ENCODE assay signal across 26 cellular contexts in genomic region chr1:204282801-204283200, GRCh38.
A peak's percentile ranks its signal among the peaks of the same experiment; 100 is the strongest.
DNase-seq lines count a peak whose midpoint lies in the region; ATAC-seq and TF ChIP-seq lines count a peak whose summit lies in the region.
"Had no signal": no experiment of that assay in that cellular context is flagged by ENCODE, and none has a peak within 500 bp of the region (broad histone marks: within the 10 kb centered on the region; RNA-seq: fewer than 3 reads in every experiment).

No MANE protein-coding gene starts in this region.

- peak overlapping the region; percentile 48 for H3K27ac Mint-ChIP-seq in neural progenitor cell
- no peak overlapping the region for H3K27ac Mint-ChIP-seq in chondrocyte (ENCODE audit: unreplicated experiment)
- H3K27ac Mint-ChIP-seq: activated naive CD8-positive, alpha-beta T cell; B cell; CD8-positive, alpha-beta T cell; progenitor cell of endocrine pancreas; stimulated activated memory B cell treated with anti-CD40 and anti-IgM and Interleukin-4, amounts not matched to agents 10 μg/mL and 1 μg/mL and 100 μg/mL, for 72 hours had no signal

- no peaks in the 10 kb centered on the region for H3K79me2 ChIP-seq in neural progenitor cell (ENCODE audit: low read depth)

- TF ChIP-seq POLR2A in uterus (IDR thresholded peaks at IDR 0.05) = no peak

- H3K27me3 ChIP-seq in heart right ventricle = no peaks in the 10 kb centered on the region
- H3K27me3 ChIP-seq in neural progenitor cell = no peaks in the 10 kb centered on the region
- no peaks in the 10 kb centered on the region for H3K27me3 ChIP-seq in uterus

- H3K27me3 Mint-ChIP-seq in neural progenitor cell (ENCODE audit: insufficient read depth, low read depth) (peaks cover 2% of the 10 kb centered on the region), chondrocyte (ENCODE audit: low read depth) (peaks cover 53% of the 10 kb centered on the region)
- H3K27me3 Mint-ChIP-seq: progenitor cell of endocrine pancreas had no signal

- H3K9ac ChIP-seq in neural progenitor cell = no peak overlapping the region

- 62 to 73% methylated on average over 10 of the region's 10 CpGs for WGBS in heart right ventricle, 2 donors

- H3K9me3 ChIP-seq in heart right ventricle (no peaks in the 10 kb centered on the region), neural progenitor cell (ENCODE audit: low read depth) (no peaks in the 10 kb centered on the region), uterus (no peaks in the 10 kb centered on the region)
- H3K9me3 ChIP-seq: SJSA1 had no signal

- H3K4me3 ChIP-seq in heart right ventricle = no peak overlapping the region
- no peak overlapping the region for H3K4me3 ChIP-seq in neural progenitor cell
- H3K4me3 ChIP-seq in uterus = no peak overlapping the region
- H3K4me3 ChIP-seq: SJSA1 had no signal

- ATAC-seq in heart right ventricle (no peak), left cardiac atrium (no peak), left ventricle myocardium superior (no peak), HG02623 (IDR thresholded peaks at IDR 0.05; ENCODE audit: unreplicated experiment) (no peak)
- ATAC-seq: CD8-positive, alpha-beta T cell; left colon; stimulated activated memory B cell treated with anti-CD40 and anti-IgM and Interleukin-4, amounts not matched to agents 10 μg/mL and 1 μg/mL and 100 μg/mL, for 72 hours had no signal

- no peaks in the 10 kb centered on the region for H3K36me3 ChIP-seq in heart right ventricle
- no peaks in the 10 kb centered on the region for H3K36me3 ChIP-seq in neural progenitor cell
- no peaks in the 10 kb centered on the region for H3K36me3 ChIP-seq in uterus
- H3K36me3 ChIP-seq: SJSA1, WERI-Rb-1 had no signal

- H3K4me3 Mint-ChIP-seq in neural progenitor cell (no peak overlapping the region), chondrocyte (ENCODE audit: unreplicated experiment) (no peak overlapping the region)
- H3K4me3 Mint-ChIP-seq: activated naive CD8-positive, alpha-beta T cell; B cell; CD8-positive, alpha-beta T cell; stimulated activated memory B cell treated with anti-CD40 and anti-IgM and Interleukin-4, amounts not matched to agents 10 μg/mL and 1 μg/mL and 100 μg/mL, for 72 hours had no signal

- peak overlapping the region in 8 of 10 donors; percentile 26 to 88 (median 82) for H3K27ac ChIP-seq in heart right ventricle
- H3K27ac ChIP-seq in neural progenitor cell = no peak overlapping the region
- peak overlapping the region; percentile 5 to 25 for H3K27ac ChIP-seq in uterus
- H3K27ac ChIP-seq: SJSA1, WERI-Rb-1 had no signal

- H3K9me3 Mint-ChIP-seq in neural progenitor cell = no peaks in the 10 kb centered on the region
- H3K9me3 Mint-ChIP-seq in chondrocyte (ENCODE audit: low read depth) = no peaks in the 10 kb centered on the region
- H3K9me3 Mint-ChIP-seq: CD8-positive, alpha-beta T cell; stimulated activated memory B cell treated with anti-CD40 and anti-IgM and Interleukin-4, amounts not matched to agents 10 μg/mL and 1 μg/mL and 100 μg/mL, for 72 hours had no signal

- H3K4me1 ChIP-seq in heart right ventricle (peaks cover 16 to 98% (median 85%) of the 10 kb centered on the region in 9 donors), neural progenitor cell (peaks cover 61% of the 10 kb centered on the region), uterus (peaks cover under 1 to 6% of the 10 kb centered on the region in 2 donors)

- intact Hi-C loops in heart right ventricle (cut with DNase I) = no loop called here
- intact Hi-C loops in left cardiac atrium (cut with DNase I) = no loop called here
- intact Hi-C loops in left ventricle myocardium superior (cut with micrococcal nuclease) = no loop called here
- intact Hi-C loops in uterus (cut with DNase I; ENCODE audit: low total_unique reads) = no loop called here

- H2AFZ ChIP-seq in neural progenitor cell (replicated peaks) = no peak overlapping the region

- no peak for TF ChIP-seq CTCF in heart right ventricle (IDR thresholded peaks at IDR 0.05)
- no peak for TF ChIP-seq CTCF in neural progenitor cell (IDR thresholded peaks at IDR 0.05)
- TF ChIP-seq CTCF in uterus (IDR thresholded peaks at IDR 0.05) = no peak
- TF ChIP-seq CTCF in chondrocyte (IDR thresholded peaks at IDR 0.05) = no peak

- no peak overlapping the region for H3K4me2 ChIP-seq in neural progenitor cell

- H3F3A ChIP-seq in neural progenitor cell (ENCODE audit: low read depth) = peaks cover 25% of the 10 kb centered on the region

- H3K4me1 Mint-ChIP-seq in neural progenitor cell (peaks cover 79% of the 10 kb centered on the region), chondrocyte (ENCODE audit: low read depth) (no peaks in the 10 kb centered on the region)

- H3K36me3 Mint-ChIP-seq in neural progenitor cell = peaks cover 6% of the 10 kb centered on the region
- no peaks in the 10 kb centered on the region for H3K36me3 Mint-ChIP-seq in chondrocyte (ENCODE audit: low read depth)
- H3K36me3 Mint-ChIP-seq: activated naive CD8-positive, alpha-beta T cell; CD8-positive, alpha-beta T cell; stimulated activated memory B cell treated with anti-CD40 and anti-IgM and Interleukin-4, amounts not matched to agents 10 μg/mL and 1 μg/mL and 100 μg/mL, for 72 hours had no signal

- no peaks in the 10 kb centered on the region for H4K20me1 ChIP-seq in neural progenitor cell (ENCODE audit: low read depth)

- DNase-seq in heart right ventricle (no peak), left cardiac atrium (no peak), left ventricle myocardium superior (peak; percentile 58), neural progenitor cell (ENCODE audit: low spot score) (no peak), uterus (no peak), chondrocyte (ENCODE audit: low spot score) (no peak), COLO668 (lab: John Stamatoyannopoulos, UW; ENCODE audit: unreplicated experiment) (no peak)
- DNase-seq: activated CD4-positive, alpha-beta T cell treated with anti-CD3 and anti-CD28 coated beads for 4 hours; activated effector memory CD4-positive, alpha-beta T cell treated with Interleukin-2 at 50 U/mL for 16 hours; CD8-positive, alpha-beta T cell; dermis blood vessel endothelial cell; EL; GOT3; left colon; mesenchymal stem cell; NCI-H1048; NCI-H2107; NCI-H774; T-helper 9 cell; WERI-Rb-1 had no signal
